Comparison of ENCODE assay signal across 16 cellular contexts in genomic region chr3:192858849-192859585, GRCh38.
"Had no signal": no experiment of that assay in that cellular context is flagged by ENCODE, and none has a peak within 500 bp of the region (broad histone marks: within the 10 kb centered on the region; RNA-seq: fewer than 3 reads in every experiment).

No MANE protein-coding gene starts in this region.

- H3K27ac Mint-ChIP-seq: activated CD4-positive, alpha-beta T cell treated with anti-CD3 and anti-CD28 coated beads, Interleukin-2, amount 10 ng/mL, durations not matched to agents 24 days and 14 days; activated naive CD8-positive, alpha-beta T cell treated with anti-CD3 and anti-CD28 coated beads, Interleukin-2, amount 50 U/mL, for 24 hours; nephron; T-helper 2 cell treated with Interferon-gamma antibody and Interleukin-4, amounts not matched to agents 5 μg/mL and 100 μg/mL, for 36 hours had no signal

- H3K9me3 Mint-ChIP-seq: activated naive CD8-positive, alpha-beta T cell treated with anti-CD3 and anti-CD28 coated beads, Interleukin-2, amount 50 U/mL, for 24 hours; T-helper 2 cell treated with Interferon-gamma antibody and Interleukin-4, amounts not matched to agents 5 μg/mL and 100 μg/mL, for 36 hours had no signal

- H3K27me3 ChIP-seq: ascending aorta, gastroesophageal sphincter, sigmoid colon, stomach, testis had no signal

- H3K27me3 Mint-ChIP-seq: activated CD4-positive, alpha-beta T cell treated with anti-CD3 and anti-CD28 coated beads, Interleukin-2, amount 10 ng/mL, durations not matched to agents 24 days and 14 days; activated naive CD8-positive, alpha-beta T cell treated with anti-CD3 and anti-CD28 coated beads, Interleukin-2, amount 50 U/mL, for 24 hours had no signal

- ATAC-seq: activated naive CD8-positive, alpha-beta T cell treated with anti-CD3 and anti-CD28 coated beads, Interleukin-2, amount 50 U/mL, for 24 hours; gastroesophageal sphincter had no signal

- H3K4me1 ChIP-seq: ascending aorta, stomach, testis had no signal

- H3K4me3 ChIP-seq: ascending aorta, gastroesophageal sphincter, psoas muscle, sigmoid colon, stomach, testis had no signal

- DNase-seq: activated CD4-positive, alpha-beta T cell treated with anti-CD3 and anti-CD28 coated beads, Interleukin-2, amount 10 ng/mL, durations not matched to agents 24 days and 14 days; activated CD4-positive, CD25-positive, alpha-beta regulatory T cell; activated CD8-positive, alpha-beta memory T cell treated with anti-CD3 and anti-CD28 coated beads for 24 hours; activated naive CD4-positive, alpha-beta T cell; activated naive CD8-positive, alpha-beta T cell treated with anti-CD3 and anti-CD28 coated beads, Interleukin-2, amount 50 U/mL, for 24 hours; erythroblast; hippocampal formation; psoas muscle; sigmoid colon; stimulated activated CD4-positive, alpha-beta T cell treated with anti-CD3 and anti-CD28 coated beads, Interleukin-2, amount 100 ng/mL, for 24 hours; stomach; testis had no signal

- H3K36me3 ChIP-seq: ascending aorta, gastroesophageal sphincter, sigmoid colon, stomach had no signal

- H3K9me3 ChIP-seq: psoas muscle, sigmoid colon, stomach, testis had no signal

- H3K4me3 Mint-ChIP-seq: activated CD4-positive, alpha-beta T cell treated with anti-CD3 and anti-CD28 coated beads, Interleukin-2, amount 10 ng/mL, durations not matched to agents 24 days and 14 days; activated naive CD8-positive, alpha-beta T cell treated with anti-CD3 and anti-CD28 coated beads, Interleukin-2, amount 50 U/mL, for 24 hours; nephron; T-helper 2 cell treated with Interferon-gamma antibody and Interleukin-4, amounts not matched to agents 5 μg/mL and 100 μg/mL, for 36 hours had no signal

- H3K27ac ChIP-seq: ascending aorta, gastroesophageal sphincter, psoas muscle, sigmoid colon, stomach, testis had no signal
